In genomic region chr11:2150206-2150847, GRCh38 we compare ENCODE assay signal across 1 cellular context.
TF ChIP-seq lines count a peak whose summit lies in the region.

No MANE protein-coding gene starts in this region.

TF ChIP-seq in H1, 55 proteins besides CTCF, POLR2A, EP300 and RAD21 (continued from another document):
- TF ChIP-seq E2F6 (IDR thresholded peaks at IDR 0.05) = no peak
- no peak for TF ChIP-seq FOSL1 (IDR thresholded peaks at IDR 0.05; ENCODE audit: insufficient read depth, low read depth, low read length)
- no peak for TF ChIP-seq EZH2 (IDR thresholded peaks at IDR 0.05; ENCODE audit: low read depth, low read length, severe bottlenecking)
- TF ChIP-seq HDAC2 (IDR thresholded peaks at IDR 0.05; ENCODE audit: borderline replicate concordance in 1 of 2, low read depth in 2 of 2, low read length in 2 of 2) = no peak
- no peak for TF ChIP-seq GTF2F1 (IDR thresholded peaks at IDR 0.05; ENCODE audit: borderline replicate concordance, low read depth, low read length)
- no peak for TF ChIP-seq TEAD4 (IDR thresholded peaks at IDR 0.05; ENCODE audit: low read depth, low read length)
- TF ChIP-seq TAF1 (IDR thresholded peaks at IDR 0.05; ENCODE audit: low read depth, low read length) = no peak
- TF ChIP-seq RBBP5 (IDR thresholded peaks at IDR 0.05; ENCODE audit: borderline replicate concordance, low read depth, low read length) = no peak
